In genomic region chr17:80422276-80422675, GRCh38 we compare ENCODE assay signal across 21 cellular contexts. TPM values are rescaled to one million over a fixed set of nuclear protein-coding genes. Genes with fewer than 3 reads are reported as not detected.
"Had no signal": no experiment of that assay in that cellular context is flagged by ENCODE, and none has a peak within 500 bp of the region (broad histone marks: within the 10 kb centered on the region; RNA-seq: fewer than 3 reads in every experiment).

No MANE protein-coding gene starts in this region.

- H3K36me3 ChIP-seq: thyroid gland had no signal

- H3K9me3 Mint-ChIP-seq: activated B cell treated with CpG ODN at 0.5 μM for 24 hours; activated CD8-positive, alpha-beta T cell treated with anti-CD3 and anti-CD28 coated beads for 36 hours; activated naive CD8-positive, alpha-beta T cell treated with anti-CD3 and anti-CD28 coated beads for 36 hours; nephron progenitor cell had no signal

- H3K27ac Mint-ChIP-seq: activated B cell treated with CpG ODN at 0.5 μM for 24 hours; activated CD8-positive, alpha-beta T cell treated with anti-CD3 and anti-CD28 coated beads for 36 hours; activated naive CD8-positive, alpha-beta T cell treated with anti-CD3 and anti-CD28 coated beads for 36 hours; nephron progenitor cell had no signal

- H3K27ac ChIP-seq: body of pancreas, coronary artery, thyroid gland had no signal

- ATAC-seq: activated CD8-positive, alpha-beta T cell treated with anti-CD3 and anti-CD28 coated beads for 36 hours; body of pancreas; sciatic nerve had no signal

- H3K9me3 ChIP-seq: body of pancreas, thyroid gland had no signal

- H3K4me3 Mint-ChIP-seq: activated B cell treated with CpG ODN at 0.5 μM for 24 hours; activated CD8-positive, alpha-beta T cell treated with anti-CD3 and anti-CD28 coated beads for 36 hours; activated naive CD8-positive, alpha-beta T cell treated with anti-CD3 and anti-CD28 coated beads for 36 hours; nephron progenitor cell had no signal

- H3K27me3 ChIP-seq: body of pancreas, thyroid gland had no signal

- H3K36me3 Mint-ChIP-seq: activated naive CD8-positive, alpha-beta T cell treated with anti-CD3 and anti-CD28 coated beads for 36 hours had no signal

- H3K27me3 Mint-ChIP-seq: activated B cell treated with CpG ODN at 0.5 μM for 24 hours; activated CD8-positive, alpha-beta T cell treated with anti-CD3 and anti-CD28 coated beads for 36 hours; activated naive CD8-positive, alpha-beta T cell treated with anti-CD3 and anti-CD28 coated beads for 36 hours had no signal

- DNase-seq: activated B cell treated with CpG ODN at 0.5 μM for 24 hours; activated CD4-positive, alpha-beta T cell treated with anti-CD3 and anti-CD28 coated beads for 48 hours; activated CD8-positive, alpha-beta memory T cell treated with anti-CD3 and anti-CD28 coated beads, Interleukin-2, amount 50 U/mL, for 4 hours; activated CD8-positive, alpha-beta T cell treated with anti-CD3 and anti-CD28 coated beads for 36 hours; activated gamma-delta T cell treated with Interleukin-2 at 50 U/mL for 16 hours; activated naive CD8-positive, alpha-beta T cell treated with anti-CD3 and anti-CD28 coated beads for 36 hours; activated T-cell treated with anti-CD3 and anti-CD28 coated beads, Interleukin-2, amount 50 U/mL, for 48 hours; body of pancreas; caudate nucleus; effector CD4-positive, alpha-beta T cell; foreskin fibroblast; glutamatergic neuron; hypothalamus; nephron progenitor cell; stimulated activated CD4-positive, alpha-beta T cell treated with anti-CD3 and anti-CD28 coated beads, Interleukin-2, amount 100 ng/mL, for 24 hours; T-helper 2 cell had no signal

- H3K4me3 ChIP-seq: body of pancreas, coronary artery, thyroid gland had no signal

RNA-seq across cellular contexts. Expression of gene NPTX1, which starts 54.1 kb away (rescaled TPM):
- total RNA-seq: endothelial cell of umbilical vein, kidney epithelial cell had no signal
